In the genomic region with DNA sequence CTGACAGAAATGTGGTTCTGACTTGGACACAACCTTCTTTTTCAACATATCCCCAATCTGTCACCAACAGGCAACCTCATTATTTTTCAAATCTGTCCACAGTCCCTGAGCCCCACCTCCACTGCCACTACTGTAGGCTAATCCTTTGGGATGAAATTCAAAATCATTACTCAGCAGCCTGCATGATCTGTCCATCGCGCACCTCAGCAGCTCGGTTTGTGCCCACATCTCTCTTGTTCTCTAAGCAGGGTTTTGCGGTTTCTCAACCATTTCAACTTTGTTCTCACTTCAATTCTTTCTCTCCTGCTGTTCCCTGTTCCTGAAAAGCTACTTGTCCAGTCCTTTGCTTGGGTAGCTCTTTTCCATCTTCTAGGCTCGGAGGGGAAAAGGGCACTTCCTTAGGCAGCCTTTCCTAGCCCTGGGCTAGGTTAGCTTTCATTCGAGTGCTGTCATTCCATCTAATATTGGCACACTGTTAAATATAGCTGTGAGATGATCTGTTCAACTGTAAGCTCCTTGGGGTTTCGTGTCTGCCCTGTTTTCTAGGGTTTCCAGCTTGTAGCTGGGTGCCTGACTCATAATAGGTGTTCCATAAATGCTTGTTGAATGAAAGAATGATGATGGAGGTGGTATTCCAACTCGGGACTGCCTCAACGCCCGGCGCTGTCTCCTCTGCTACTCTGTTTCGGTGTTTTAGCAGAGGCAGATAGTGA, we compare ENCODE assay signal across 8 cellular contexts. TPM values are rescaled to one million over a fixed set of nuclear protein-coding genes. Genes with fewer than 3 reads are reported as not detected.
DNase-seq lines count a peak whose midpoint lies in the region; ATAC-seq, FAIRE-seq and TF ChIP-seq lines count a peak whose summit lies in the region.

No MANE protein-coding gene starts in this region.

- peaks cover 17 to 39% (median 28%) of the 10 kb centered on the region in 4 donors for H3K36me3 ChIP-seq in esophagus muscularis mucosa
- H3K36me3 ChIP-seq in pancreas = peaks cover 0 to 7% (median 0%) of the 10 kb centered on the region in 3 donors

- H3K9me3 ChIP-seq in esophagus muscularis mucosa (peaks cover 0 to 6% (median 0%) of the 10 kb centered on the region in 4 donors), pancreas (no peaks in the 10 kb centered on the region)

- FAIRE-seq in pancreas (lab: Jason Lieb, UNC) = no peak

- H3K27me3 ChIP-seq in esophagus muscularis mucosa = no peaks in the 10 kb centered on the region
- no peaks in the 10 kb centered on the region for H3K27me3 ChIP-seq in pancreas

- TF ChIP-seq CTCF in esophagus muscularis mucosa (IDR thresholded peaks at IDR 0.05) (no peak), pancreas (IDR thresholded peaks at IDR 0.05) (no peak)

- H3K4me1 ChIP-seq in esophagus muscularis mucosa (peaks cover 14 to 34% (median 24%) of the 10 kb centered on the region in 4 donors), pancreas (peaks cover 0 to 4% (median 0%) of the 10 kb centered on the region in 3 donors)

- WGBS in esophagus muscularis mucosa = 37% methylated on average over 12 of the region's 12 CpGs
- WGBS in pancreas, 2 donors = 27 to 32% methylated on average over 12 of the region's 12 CpGs

- TF ChIP-seq POLR2A in esophagus muscularis mucosa (IDR thresholded peaks at IDR 0.05; ENCODE audit: low read depth) = no peak

- H3K27ac ChIP-seq in esophagus muscularis mucosa (replicated peaks in 1 of 4) (peak overlapping the region; percentile 93 to 99 (median 97)), pancreas (peak overlapping the region; percentile 87 to 98 (median 92))

- peak; percentile 14 for ATAC-seq in GM21367 (IDR thresholded peaks at IDR 0.05; ENCODE audit: unreplicated experiment)
- peak in 1 of 4 donors; percentile 2 for ATAC-seq in pancreas
- ATAC-seq in GM21360 (IDR thresholded peaks at IDR 0.05; ENCODE audit: unreplicated experiment) = no peak

- DNase-seq in RPMI7951 (ENCODE audit: low read depth) (peak; percentile 43), esophagus muscularis mucosa (ENCODE audit: extremely low spot score) (no peak), pancreas (no peak), GOT3 (lab: John Stamatoyannopoulos, UW) (no peak), occipital lobe (lab: John Stamatoyannopoulos, UW) (no peak), HuH-7 (ENCODE audit: low spot score) (no peak)

- H3K4me3 ChIP-seq in esophagus muscularis mucosa = peak overlapping the region; percentile 62 to 74 (median 70)
- H3K4me3 ChIP-seq in pancreas = peak overlapping the region; percentile 57 to 75 (median 62)

- TF ChIP-seq EP300 in esophagus muscularis mucosa (IDR thresholded peaks at IDR 0.05) = no peak

- intact Hi-C loops in esophagus muscularis mucosa (cut with DNase I) (no loop called here), pancreas (cut with DNase I) (no loop called here)

RNA-seq across cellular contexts. Expression of a gene that starts 0.7 kb away (rescaled TPM):
- total RNA-seq in RPMI7951 (2014; rRNA removed; shearing (Covaris generic)) = 3.8 and 5.6 TPM in 2 replicates
- 10 to 100 TPM in 3 of 4 donors, 1 to 10 TPM in 1; 7.9 to 19.1 (median 11.2) TPM for total RNA-seq in esophagus muscularis mucosa
- 1 to 10 TPM; 4.0 to 8.9 (median 6.3) TPM for total RNA-seq in pancreas
- 1 to 10 TPM; 3.1 to 4.7 TPM for polyA plus RNA-seq in pancreas
- total RNA-seq in occipital lobe = 55.4 TPM

RNA-seq across cellular contexts. Expression of a gene that starts 12.6 kb away (rescaled TPM):
- 74.8 and 81.6 TPM in 2 replicates for total RNA-seq in RPMI7951 (2014; rRNA removed; shearing (Covaris generic))
- total RNA-seq in esophagus muscularis mucosa = 10 to 100 TPM; 39.6 to 51.9 (median 47.2) TPM
- total RNA-seq in pancreas = 10 to 100 TPM; 12.6 to 16.2 (median 15.5) TPM
- 10 to 100 TPM; 14.0 to 22.8 TPM for polyA plus RNA-seq in pancreas
- total RNA-seq in occipital lobe = 137 TPM
